Comparison of ENCODE assay signal across 8 cellular contexts in genomic region chr11:2399488-2400068, GRCh38. TPM values are rescaled to one million over a fixed set of nuclear protein-coding genes. Genes with fewer than 3 reads are reported as not detected.
DNase-seq lines count a peak whose midpoint lies in the region; ATAC-seq and TF ChIP-seq lines count a peak whose summit lies in the region.

No MANE protein-coding gene starts in this region.

- intact Hi-C loops in dorsolateral prefrontal cortex (cut with DNase I), result loop anchor here in 1 of 2 donors (1.0 to 5.0 kb wide), 3 partner anchors 17 to 132 kb away; no protein-coding TSS in a partner anchor

- ATAC-seq in GM21360 (IDR thresholded peaks at IDR 0.05; ENCODE audit: unreplicated experiment) (peak; percentile 10), GM19395 (IDR thresholded peaks at IDR 0.05; ENCODE audit: unreplicated experiment) (no peak)

- peak overlapping the region; percentile 61 to 100 (median 93) for H3K4me3 ChIP-seq in dorsolateral prefrontal cortex

- no peak for TF ChIP-seq CTCF in dorsolateral prefrontal cortex (IDR thresholded peaks at IDR 0.05 in 54 of 56, conservative IDR thresholded peaks at IDR 0.05 in 2 of 56; ENCODE audit: low read depth in 1 of 56, partially characterized antibody in 56 of 56)

- peak overlapping the region; percentile 68 to 99 (median 96) for H3K27ac ChIP-seq in dorsolateral prefrontal cortex

- DNase-seq in Ammon's horn (ENCODE audit: low spot score), result peak; percentile 46
- DNase-seq in RKO (ENCODE audit: low spot score), result peak; percentile 37
- DNase-seq in dorsolateral prefrontal cortex, result peak in 3 of 10 donors; percentile 27 to 43 (median 36)
- DNase-seq in myocyte (ENCODE audit: low read depth), result peak; percentile 43
- DNase-seq in NCI-H510A (lab: John Stamatoyannopoulos, UW), result no peak
- DNase-seq in GM19238 (ENCODE audit: insufficient read length, low spot score), result no peak

- H3K27me3 ChIP-seq in dorsolateral prefrontal cortex, result no peaks in the 10 kb centered on the region

RNA-seq across cellular contexts. Expression of gene TSSC4, which starts 1.0 kb away (rescaled TPM):
- total RNA-seq in dorsolateral prefrontal cortex (10 to 100 TPM; 23.7 to 48.6 (median 34.3) TPM), myocyte (43.3 and 47.1 TPM in 2 replicates)
- 49.6 TPM for polyA plus RNA-seq in myocyte (2012)

RNA-seq across cellular contexts. Expression of gene CD81, which starts 22.5 kb away (rescaled TPM):
- total RNA-seq in dorsolateral prefrontal cortex, result 100 to 1,000 TPM; 342 to 666 (median 436) TPM
- total RNA-seq in myocyte, result 429 and 434 TPM in 2 replicates
- polyA plus RNA-seq in myocyte (2012), result 1,011 TPM

RNA-seq across cellular contexts. Expression of gene TRPM5, which starts 44.7 kb away (rescaled TPM):
- under 1 TPM in 11 of 120 experiments, not detected in 109; 0.10 to 0.21 (median 0.17) TPM for total RNA-seq in dorsolateral prefrontal cortex
- not detected in 2 replicates for total RNA-seq in myocyte
- polyA plus RNA-seq in myocyte (2012), result not detected

RNA-seq across cellular contexts. Expression of gene KCNQ1, which starts 45.2 kb away (rescaled TPM):
- total RNA-seq in dorsolateral prefrontal cortex (1 to 10 TPM in 111 of 120 experiments, under 1 TPM in 9; 0.39 to 6.7 (median 2.1) TPM), myocyte (0.32 TPM in 1 of 2 replicates, not detected in the other)
- 0.09 TPM for polyA plus RNA-seq in myocyte (2012)

Comparison
In these comparisons a context has a peak if more than half of its experiments do, and no peak if none do; other contexts are left out.
1. DNase-seq: peak in Ammon's horn (single experiment), RKO (single experiment) and myocyte (single experiment); none in NCI-H510A (single experiment) and GM19238 (single experiment).